Comparison of ENCODE assay signal across 1 cellular context in the genomic region with DNA sequence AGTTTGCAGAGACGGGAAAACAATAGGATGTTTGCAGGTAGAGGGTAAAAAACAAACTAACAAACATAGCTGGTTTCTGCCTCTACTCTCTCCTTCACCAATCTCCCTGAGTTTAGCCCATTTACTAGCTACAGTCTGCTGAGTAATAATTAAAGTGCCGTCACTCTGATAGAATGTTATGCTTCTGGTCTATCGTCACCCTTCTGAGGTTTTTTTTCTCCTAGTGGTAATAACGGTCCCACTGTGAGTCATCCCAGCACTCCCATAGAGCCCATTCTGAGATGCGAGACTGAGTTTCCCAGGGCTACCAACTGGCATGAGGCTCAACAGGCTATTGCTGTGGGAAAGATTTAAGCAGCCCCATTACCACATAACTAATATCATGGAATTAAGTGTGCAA.
TF ChIP-seq lines count a peak whose summit lies in the region.

No MANE protein-coding gene starts in this region.

TF ChIP-seq in SK-N-SH treated with all-trans-retinoic acid at 6 μM for 48 hours, 23 proteins besides CTCF, POLR2A, EP300 and RAD21 (continued from another document):
- TF ChIP-seq, protein P1, sequence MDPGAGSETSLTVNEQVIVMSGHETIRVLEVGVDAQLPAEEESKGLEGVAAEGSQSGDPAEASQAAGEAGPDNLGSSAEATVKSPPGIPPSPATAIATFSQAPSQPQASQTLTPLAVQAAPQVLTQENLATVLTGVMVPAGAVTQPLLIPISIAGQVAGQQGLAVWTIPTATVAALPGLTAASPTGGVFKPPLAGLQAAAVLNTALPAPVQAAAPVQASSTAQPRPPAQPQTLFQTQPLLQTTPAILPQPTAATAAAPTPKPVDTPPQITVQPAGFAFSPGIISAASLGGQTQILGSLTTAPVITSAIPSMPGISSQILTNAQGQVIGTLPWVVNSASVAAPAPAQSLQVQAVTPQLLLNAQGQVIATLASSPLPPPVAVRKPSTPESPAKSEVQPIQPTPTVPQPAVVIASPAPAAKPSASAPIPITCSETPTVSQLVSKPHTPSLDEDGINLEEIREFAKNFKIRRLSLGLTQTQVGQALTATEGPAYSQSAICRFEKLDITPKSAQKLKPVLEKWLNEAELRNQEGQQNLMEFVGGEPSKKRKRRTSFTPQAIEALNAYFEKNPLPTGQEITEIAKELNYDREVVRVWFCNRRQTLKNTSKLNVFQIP (CRISPR knock-in tag; IDR thresholded peaks at IDR 0.05; ENCODE audit: borderline replicate concordance, low read depth), result no peak
- TF ChIP-seq ZFP3 (CRISPR knock-in tag; IDR thresholded peaks at IDR 0.05) (no peak), RARB (CRISPR knock-in tag; IDR thresholded peaks at IDR 0.05) (no peak), SNAI2 (CRISPR knock-in tag; IDR thresholded peaks at IDR 0.05) (no peak), ARNTL (CRISPR knock-in tag; IDR thresholded peaks at IDR 0.05; ENCODE audit: borderline replicate concordance, low read depth) (no peak), OSR1 (CRISPR knock-in tag; IDR thresholded peaks at IDR 0.05) (no peak), GLIS3 (CRISPR knock-in tag; IDR thresholded peaks at IDR 0.05) (no peak), BACH2 (CRISPR knock-in tag; IDR thresholded peaks at IDR 0.05; ENCODE audit: borderline replicate concordance) (no peak)
- TF ChIP-seq, protein P2, sequence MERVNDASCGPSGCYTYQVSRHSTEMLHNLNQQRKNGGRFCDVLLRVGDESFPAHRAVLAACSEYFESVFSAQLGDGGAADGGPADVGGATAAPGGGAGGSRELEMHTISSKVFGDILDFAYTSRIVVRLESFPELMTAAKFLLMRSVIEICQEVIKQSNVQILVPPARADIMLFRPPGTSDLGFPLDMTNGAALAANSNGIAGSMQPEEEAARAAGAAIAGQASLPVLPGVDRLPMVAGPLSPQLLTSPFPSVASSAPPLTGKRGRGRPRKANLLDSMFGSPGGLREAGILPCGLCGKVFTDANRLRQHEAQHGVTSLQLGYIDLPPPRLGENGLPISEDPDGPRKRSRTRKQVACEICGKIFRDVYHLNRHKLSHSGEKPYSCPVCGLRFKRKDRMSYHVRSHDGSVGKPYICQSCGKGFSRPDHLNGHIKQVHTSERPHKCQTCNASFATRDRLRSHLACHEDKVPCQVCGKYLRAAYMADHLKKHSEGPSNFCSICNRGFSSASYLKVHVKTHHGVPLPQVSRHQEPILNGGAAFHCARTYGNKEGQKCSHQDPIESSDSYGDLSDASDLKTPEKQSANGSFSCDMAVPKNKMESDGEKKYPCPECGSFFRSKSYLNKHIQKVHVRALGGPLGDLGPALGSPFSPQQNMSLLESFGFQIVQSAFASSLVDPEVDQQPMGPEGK (CRISPR knock-in tag; IDR thresholded peaks at IDR 0.05; ENCODE audit: borderline replicate concordance), result no peak
